ENCODE assay signal across 9 cellular contexts in genomic region chr6:69921066-69921465, GRCh38. TPM values are rescaled to one million over a fixed set of nuclear protein-coding genes. Genes with fewer than 3 reads are reported as not detected.
DNase-seq lines count a peak whose midpoint lies in the region; ATAC-seq, FAIRE-seq and TF ChIP-seq lines count a peak whose summit lies in the region.
"Not testable (repeated sequence)": the region's sequence is repeated elsewhere in the genome, so short reads cannot be mapped to it uniquely, and the experiment has no call there.
"Had no signal": no experiment of that assay in that cellular context is flagged by ENCODE, and none has a peak within 500 bp of the region (broad histone marks: within the 10 kb centered on the region; RNA-seq: fewer than 3 reads in every experiment).

No MANE protein-coding gene starts in this region.

- H3K4me1 ChIP-seq in pancreas = not testable (repeated sequence)

- intact Hi-C loops in pancreas (cut with DNase I) = not testable (repeated sequence)

- FAIRE-seq in G401.6 (lab: Jason Lieb, UNC) (peak; percentile 99), TTC549 (lab: Jason Lieb, UNC) (peak; percentile 99), endometrium (lab: Jason Lieb, UNC) (peak; percentile 100), islet of Langerhans (lab: Jason Lieb, UNC) (peak; percentile 27), pancreas (lab: Jason Lieb, UNC) (peak; percentile 100)

- not testable (repeated sequence) for TF ChIP-seq CTCF in pancreas (IDR thresholded peaks at IDR 0.05)

- not testable (repeated sequence) for H3K36me3 ChIP-seq in pancreas

- not testable (repeated sequence) for H3K4me3 ChIP-seq in pancreas

- 86 to 98% methylated on average over 2 of the region's 2 CpGs for WGBS in pancreas, 2 donors

- H3K27me3 ChIP-seq in pancreas = not testable (repeated sequence)

- DNase-seq in pancreas = not testable (repeated sequence)

- not testable (repeated sequence) for H3K9me3 ChIP-seq in pancreas

- not testable (repeated sequence) for ATAC-seq in pancreas

- H3K27ac ChIP-seq in pancreas = not testable (repeated sequence)

RNA-seq across cellular contexts. Expression of gene COL19A1, which starts 54.7 kb away (rescaled TPM):
- under 1 TPM; 0.20 to 0.86 (median 0.54) TPM for total RNA-seq in pancreas
- under 1 TPM; 0.04 to 0.19 TPM for polyA plus RNA-seq in pancreas
- total RNA-seq: Caco-2; Calu3; CD4-positive, alpha-beta T cell had no signal
- polyA plus RNA-seq: A549 had no signal
